2 cellular contexts compared by ENCODE assay signal in genomic region chr5:140557965-140558364, GRCh38.
TF ChIP-seq lines count a peak whose summit lies in the region.

No MANE protein-coding gene starts in this region.

TF ChIP-seq in H1, 55 proteins besides CTCF, POLR2A, EP300 and RAD21:
- TF ChIP-seq GABPA (IDR thresholded peaks at IDR 0.05; ENCODE audit: borderline replicate concordance, insufficient read depth, low read length) (no peak), RXRA (IDR thresholded peaks at IDR 0.05; ENCODE audit: insufficient read depth, low read depth, low read length) (no peak), KDM4A (IDR thresholded peaks at IDR 0.05; ENCODE audit: low read depth, low read length, severe bottlenecking) (no peak), MAFK (IDR thresholded peaks at IDR 0.05; ENCODE audit: low read depth, low read length) (no peak), BRCA1 (IDR thresholded peaks at IDR 0.05; ENCODE audit: low read depth, low read length) (no peak), EZH2 (IDR thresholded peaks at IDR 0.05; ENCODE audit: low read depth, low read length, severe bottlenecking) (no peak), TAF1 (IDR thresholded peaks at IDR 0.05; ENCODE audit: low read depth, low read length) (no peak), CBX8 (IDR thresholded peaks at IDR 0.05; ENCODE audit: borderline replicate concordance, low read depth, low read length) (no peak), SIX5 (IDR thresholded peaks at IDR 0.05; ENCODE audit: low read depth, low read length) (no peak), SP1 (IDR thresholded peaks at IDR 0.05; ENCODE audit: low read depth, low read length) (no peak), HDAC2 (IDR thresholded peaks at IDR 0.05; ENCODE audit: borderline replicate concordance in 1 of 2, low read depth in 2 of 2, low read length in 2 of 2) (no peak), FOSL1 (IDR thresholded peaks at IDR 0.05; ENCODE audit: insufficient read depth, low read depth, low read length) (no peak), POLR2AphosphoS5 (IDR thresholded peaks at IDR 0.05; ENCODE audit: low read depth, low read length) (no peak), SP4 (IDR thresholded peaks at IDR 0.05; ENCODE audit: low read length) (no peak)
TF ChIP-seq in H1: peak in this region for 0.

TF ChIP-seq in HEK293T, 16 proteins besides CTCF, POLR2A, EP300 and RAD21:
- TF ChIP-seq FOXM1 (IDR thresholded peaks at IDR 0.05; ENCODE audit: borderline replicate concordance) (no peak), ZNF384 (IDR thresholded peaks at IDR 0.05) (no peak)
